Comparison of ENCODE assay signal across 13 cellular contexts in genomic region chr5:52469835-52470234, GRCh38.
DNase-seq lines count a peak whose midpoint lies in the region; ATAC-seq and TF ChIP-seq lines count a peak whose summit lies in the region.
"Had no signal": no experiment of that assay in that cellular context is flagged by ENCODE, and none has a peak within 500 bp of the region (broad histone marks: within the 10 kb centered on the region; RNA-seq: fewer than 3 reads in every experiment).

No MANE protein-coding gene starts in this region.

- TF ChIP-seq EP300 in gastroesophageal sphincter (IDR thresholded peaks at IDR 0.05), result no peak
- TF ChIP-seq EP300 in upper lobe of left lung (IDR thresholded peaks at IDR 0.05), result no peak

- peaks cover 13% of the 10 kb centered on the region for H3K4me1 Mint-ChIP-seq in activated CD8-positive, alpha-beta memory T cell treated with anti-CD3 and anti-CD28 coated beads, Interleukin-2, amount 10 ng/mL, durations not matched to agents 7 days and 5 days
- peaks cover 0 to 9% (median 0%) of the 10 kb centered on the region in 4 donors for H3K4me1 Mint-ChIP-seq in naive thymus-derived CD8-positive, alpha-beta T cell

- TF ChIP-seq POLR2A in gastroesophageal sphincter (IDR thresholded peaks at IDR 0.05) (no peak), upper lobe of left lung (IDR thresholded peaks at IDR 0.05) (no peak)

- peak overlapping the region; percentile 73 for H3K27ac Mint-ChIP-seq in activated CD8-positive, alpha-beta memory T cell treated with anti-CD3 and anti-CD28 coated beads, Interleukin-2, amount 10 ng/mL, durations not matched to agents 7 days and 5 days
- H3K27ac Mint-ChIP-seq in naive thymus-derived CD8-positive, alpha-beta T cell, result peak overlapping the region in 8 of 10 donors; percentile 21 to 85 (median 50)

- TF ChIP-seq CTCF in gastroesophageal sphincter (IDR thresholded peaks at IDR 0.05) (no peak), BE2C (IDR thresholded peaks at IDR 0.05; ENCODE audit: low read depth, low read length) (no peak), upper lobe of left lung (IDR thresholded peaks at IDR 0.05) (no peak)

- peak overlapping the region; percentile 55 for H3K4me3 Mint-ChIP-seq in activated CD8-positive, alpha-beta memory T cell treated with anti-CD3 and anti-CD28 coated beads, Interleukin-2, amount 10 ng/mL, durations not matched to agents 7 days and 5 days
- H3K4me3 Mint-ChIP-seq in naive thymus-derived CD8-positive, alpha-beta T cell, result peak overlapping the region; percentile 12 to 69 (median 56)

- CTCF ChIA-PET in activated CD8-positive, alpha-beta memory T cell treated with anti-CD3 and anti-CD28 coated beads, Interleukin-2, amount 10 ng/mL, durations not matched to agents 7 days and 5 days (lab: Charles Lee), result no interaction called here

- WGBS in gastroesophageal sphincter (ENCODE audit: low coverage in 1 of 2), 2 donors, result 78 to 80% methylated on average over 1 of the region's 1 CpG
- 19 to 47% methylated on average over 1 of the region's 1 CpG for WGBS in upper lobe of left lung, 2 donors

- H3K27me3 Mint-ChIP-seq in activated CD8-positive, alpha-beta memory T cell treated with anti-CD3 and anti-CD28 coated beads, Interleukin-2, amount 10 ng/mL, durations not matched to agents 7 days and 5 days, result peaks cover 2% of the 10 kb centered on the region
- peaks cover 0 to 2% (median 0%) of the 10 kb centered on the region in 5 donors for H3K27me3 Mint-ChIP-seq in naive thymus-derived CD8-positive, alpha-beta T cell

- H3K27ac ChIP-seq in gastroesophageal sphincter, result no peak overlapping the region
- H3K27ac ChIP-seq in upper lobe of left lung, result peak overlapping the region in 1 of 4 donors; percentile 35
- H3K27ac ChIP-seq: SJSA1 had no signal

- no peaks in the 10 kb centered on the region for H3K9me3 ChIP-seq in gastroesophageal sphincter
- H3K9me3 ChIP-seq in BE2C, result 0 out of 2 replicates have a peak, but pooled peaks cover 2% of the 10 kb centered on the region
- H3K9me3 ChIP-seq in upper lobe of left lung, result no peaks in the 10 kb centered on the region
- H3K9me3 ChIP-seq: SJSA1 had no signal

- H3K36me3 ChIP-seq in gastroesophageal sphincter (no peaks in the 10 kb centered on the region), BE2C (no peaks in the 10 kb centered on the region), upper lobe of left lung (no peaks in the 10 kb centered on the region)
- H3K36me3 ChIP-seq: SJSA1 had no signal

- H3K36me3 Mint-ChIP-seq in activated CD8-positive, alpha-beta memory T cell treated with anti-CD3 and anti-CD28 coated beads, Interleukin-2, amount 10 ng/mL, durations not matched to agents 7 days and 5 days, result no peaks in the 10 kb centered on the region
- no peaks in the 10 kb centered on the region for H3K36me3 Mint-ChIP-seq in naive thymus-derived CD8-positive, alpha-beta T cell

- ATAC-seq in activated CD8-positive, alpha-beta memory T cell treated with anti-CD3 and anti-CD28 coated beads, Interleukin-2, amount 10 ng/mL, durations not matched to agents 7 days and 5 days, result no peak
- ATAC-seq in HG02870 (IDR thresholded peaks at IDR 0.05; ENCODE audit: unreplicated experiment), result peak; percentile 31
- no peak for ATAC-seq in naive thymus-derived CD8-positive, alpha-beta T cell
- no peak for ATAC-seq in gastroesophageal sphincter
- no peak for ATAC-seq in upper lobe of left lung (ENCODE audit: low FRiP score in 2 of 2)

- DNase-seq in activated CD8-positive, alpha-beta memory T cell treated with anti-CD3 and anti-CD28 coated beads, Interleukin-2, amount 10 ng/mL, durations not matched to agents 7 days and 5 days, result no peak
- no peak for DNase-seq in activated CD8-positive, alpha-beta memory T cell treated with anti-CD3 and anti-CD28 coated beads, Interleukin-2, amount 50 U/mL, for 48 hours
- peak; percentile 76 for DNase-seq in SKM-1 (lab: John Stamatoyannopoulos, UW; ENCODE audit: unreplicated experiment)
- no peak for DNase-seq in naive thymus-derived CD8-positive, alpha-beta T cell
- DNase-seq in BE2C, result no peak
- no peak for DNase-seq in upper lobe of left lung
- DNase-seq: activated gamma-delta T cell, kidney glomerular epithelial cell, NCI-H748 treated with DMSO at 0.1 percent for 48 hours, retina had no signal

- H3K27me3 ChIP-seq in gastroesophageal sphincter (no peaks in the 10 kb centered on the region), BE2C (no peaks in the 10 kb centered on the region), upper lobe of left lung (no peaks in the 10 kb centered on the region)
- H3K27me3 ChIP-seq: SJSA1 had no signal

- peaks cover 0 to 23% (median 0%) of the 10 kb centered on the region in 3 donors for H3K4me1 ChIP-seq in gastroesophageal sphincter
- peaks cover 10% of the 10 kb centered on the region for H3K4me1 ChIP-seq in BE2C
- H3K4me1 ChIP-seq in upper lobe of left lung, result peaks cover 0 to 12% (median 3%) of the 10 kb centered on the region in 4 donors
- H3K4me1 ChIP-seq: SJSA1 had no signal

- H3K9me3 Mint-ChIP-seq in activated CD8-positive, alpha-beta memory T cell treated with anti-CD3 and anti-CD28 coated beads, Interleukin-2, amount 10 ng/mL, durations not matched to agents 7 days and 5 days (ENCODE audit: low read depth), result no peaks in the 10 kb centered on the region
- no peaks in the 10 kb centered on the region for H3K9me3 Mint-ChIP-seq in naive thymus-derived CD8-positive, alpha-beta T cell

- H3K4me3 ChIP-seq in gastroesophageal sphincter (no peak overlapping the region), BE2C (ENCODE audit: low read depth, low read length) (no peak overlapping the region), upper lobe of left lung (peak overlapping the region in 1 of 4 donors; percentile 9)
- H3K4me3 ChIP-seq: SJSA1 had no signal

- POLR2A ChIA-PET in naive thymus-derived CD8-positive, alpha-beta T cell (lab: Charles Lee), result no interaction called here
